In genomic region chr9:129542761-129543160, GRCh38 we compare ENCODE assay signal across 16 cellular contexts.
"Had no signal": no experiment of that assay in that cellular context is flagged by ENCODE, and none has a peak within 500 bp of the region (broad histone marks: within the 10 kb centered on the region; RNA-seq: fewer than 3 reads in every experiment).

No MANE protein-coding gene starts in this region.

- H3K4me3 ChIP-seq: esophagus squamous epithelium, psoas muscle had no signal

- FAIRE-seq: colon had no signal

- H3K27me3 ChIP-seq: esophagus squamous epithelium had no signal

- H3K4me3 Mint-ChIP-seq: activated CD4-positive, alpha-beta memory T cell treated with anti-CD3 and anti-CD28 coated beads, Interleukin-2, amount 10 ng/mL, durations not matched to agents 7 days and 5 days; activated CD4-positive, alpha-beta T cell treated with anti-CD3 and anti-CD28 coated beads for 36 hours; activated naive CD4-positive, alpha-beta T cell treated with anti-CD3 and anti-CD28 coated beads, Interleukin-2, amount 10 ng/mL, durations not matched to agents 7 days and 5 days; activated T-cell treated with anti-CD3 and anti-CD28 coated beads, Interleukin-2, amount 50 U/mL, for 24 hours; stimulated activated naive CD8-positive, alpha-beta T cell treated with anti-CD3 and anti-CD28 coated beads, Interleukin-15, amount 100 ng/mL, for 72 hours; type B pancreatic cell had no signal

- H3K4me1 ChIP-seq: psoas muscle had no signal

- DNase-seq: activated CD4-positive, alpha-beta memory T cell treated with anti-CD3 and anti-CD28 coated beads, Interleukin-2, amount 10 ng/mL, durations not matched to agents 7 days and 5 days; activated CD4-positive, alpha-beta T cell treated with anti-CD3 and anti-CD28 coated beads for 36 hours; activated naive CD4-positive, alpha-beta T cell treated with anti-CD3 and anti-CD28 coated beads, Interleukin-2, amount 10 ng/mL, durations not matched to agents 7 days and 5 days; activated T-cell treated with anti-CD3 and anti-CD28 coated beads, Interleukin-2, amount 50 U/mL, for 24 hours; esophagus squamous epithelium; glutamatergic neuron; hypothalamus; left ventricle myocardium superior; psoas muscle; stimulated activated CD4-positive, alpha-beta T cell treated with anti-CD3 and anti-CD28 coated beads, Interleukin-1b, Interleukin-23, amount 100 ng/mL, for 48 hours; stimulated activated naive CD8-positive, alpha-beta T cell treated with anti-CD3 and anti-CD28 coated beads, Interleukin-15, amount 100 ng/mL, for 72 hours; T-helper 1 cell; WERI-Rb-1 had no signal

- ATAC-seq: activated CD4-positive, alpha-beta T cell treated with anti-CD3 and anti-CD28 coated beads for 36 hours; left ventricle myocardium superior; psoas muscle; sciatic nerve; stimulated activated naive CD8-positive, alpha-beta T cell treated with anti-CD3 and anti-CD28 coated beads, Interleukin-15, amount 100 ng/mL, for 72 hours had no signal

- H3K36me3 ChIP-seq: esophagus squamous epithelium, WERI-Rb-1 had no signal

- H3K27ac Mint-ChIP-seq: activated CD4-positive, alpha-beta memory T cell treated with anti-CD3 and anti-CD28 coated beads, Interleukin-2, amount 10 ng/mL, durations not matched to agents 7 days and 5 days; activated CD4-positive, alpha-beta T cell treated with anti-CD3 and anti-CD28 coated beads for 36 hours; activated naive CD4-positive, alpha-beta T cell treated with anti-CD3 and anti-CD28 coated beads, Interleukin-2, amount 10 ng/mL, durations not matched to agents 7 days and 5 days; activated T-cell treated with anti-CD3 and anti-CD28 coated beads, Interleukin-2, amount 50 U/mL, for 24 hours; stimulated activated naive CD8-positive, alpha-beta T cell treated with anti-CD3 and anti-CD28 coated beads, Interleukin-15, amount 100 ng/mL, for 72 hours; type B pancreatic cell had no signal

- H3K4me1 Mint-ChIP-seq: activated CD4-positive, alpha-beta memory T cell treated with anti-CD3 and anti-CD28 coated beads, Interleukin-2, amount 10 ng/mL, durations not matched to agents 7 days and 5 days; activated CD4-positive, alpha-beta T cell treated with anti-CD3 and anti-CD28 coated beads for 36 hours; activated naive CD4-positive, alpha-beta T cell treated with anti-CD3 and anti-CD28 coated beads, Interleukin-2, amount 10 ng/mL, durations not matched to agents 7 days and 5 days; stimulated activated naive CD8-positive, alpha-beta T cell treated with anti-CD3 and anti-CD28 coated beads, Interleukin-15, amount 100 ng/mL, for 72 hours had no signal

- H3K27me3 Mint-ChIP-seq: activated T-cell treated with anti-CD3 and anti-CD28 coated beads, Interleukin-2, amount 50 U/mL, for 24 hours; type B pancreatic cell had no signal

- H3K27ac ChIP-seq: esophagus squamous epithelium, psoas muscle, WERI-Rb-1 had no signal
